Comparison of ENCODE assay signal across 1 cellular context in the genomic region with DNA sequence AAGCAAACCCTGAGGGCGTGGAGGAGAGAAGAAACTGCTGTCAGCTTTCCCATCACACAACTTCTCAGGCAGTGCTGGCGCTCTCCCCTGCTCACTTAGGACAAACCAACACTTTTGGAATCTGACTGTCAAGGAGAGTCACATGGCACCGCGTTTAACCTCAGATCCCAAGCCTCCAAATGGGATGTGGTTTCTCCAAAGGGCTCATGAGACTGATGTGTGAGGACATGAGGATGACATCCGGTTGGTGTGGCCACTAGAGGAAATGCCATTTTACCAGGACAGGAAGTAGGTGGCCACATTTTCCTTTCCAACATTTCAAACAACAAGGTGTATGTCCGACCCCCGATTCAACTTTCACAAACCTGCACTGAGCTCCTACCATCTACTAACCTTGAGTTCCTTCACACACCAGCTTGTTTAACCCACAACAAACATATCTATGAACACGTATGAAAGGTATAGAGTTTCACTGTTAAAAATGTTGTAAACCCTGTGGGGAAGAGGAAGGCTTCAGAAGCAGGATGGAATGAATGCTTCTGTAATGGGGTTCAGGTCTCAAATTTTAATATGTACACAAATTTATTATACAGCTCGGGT.
TF ChIP-seq lines count a peak whose summit lies in the region.

No MANE protein-coding gene starts in this region.

TF ChIP-seq in HCT116, 20 proteins besides CTCF, POLR2A, EP300 and RAD21 (continued from another document):
- TF ChIP-seq, protein P1, sequence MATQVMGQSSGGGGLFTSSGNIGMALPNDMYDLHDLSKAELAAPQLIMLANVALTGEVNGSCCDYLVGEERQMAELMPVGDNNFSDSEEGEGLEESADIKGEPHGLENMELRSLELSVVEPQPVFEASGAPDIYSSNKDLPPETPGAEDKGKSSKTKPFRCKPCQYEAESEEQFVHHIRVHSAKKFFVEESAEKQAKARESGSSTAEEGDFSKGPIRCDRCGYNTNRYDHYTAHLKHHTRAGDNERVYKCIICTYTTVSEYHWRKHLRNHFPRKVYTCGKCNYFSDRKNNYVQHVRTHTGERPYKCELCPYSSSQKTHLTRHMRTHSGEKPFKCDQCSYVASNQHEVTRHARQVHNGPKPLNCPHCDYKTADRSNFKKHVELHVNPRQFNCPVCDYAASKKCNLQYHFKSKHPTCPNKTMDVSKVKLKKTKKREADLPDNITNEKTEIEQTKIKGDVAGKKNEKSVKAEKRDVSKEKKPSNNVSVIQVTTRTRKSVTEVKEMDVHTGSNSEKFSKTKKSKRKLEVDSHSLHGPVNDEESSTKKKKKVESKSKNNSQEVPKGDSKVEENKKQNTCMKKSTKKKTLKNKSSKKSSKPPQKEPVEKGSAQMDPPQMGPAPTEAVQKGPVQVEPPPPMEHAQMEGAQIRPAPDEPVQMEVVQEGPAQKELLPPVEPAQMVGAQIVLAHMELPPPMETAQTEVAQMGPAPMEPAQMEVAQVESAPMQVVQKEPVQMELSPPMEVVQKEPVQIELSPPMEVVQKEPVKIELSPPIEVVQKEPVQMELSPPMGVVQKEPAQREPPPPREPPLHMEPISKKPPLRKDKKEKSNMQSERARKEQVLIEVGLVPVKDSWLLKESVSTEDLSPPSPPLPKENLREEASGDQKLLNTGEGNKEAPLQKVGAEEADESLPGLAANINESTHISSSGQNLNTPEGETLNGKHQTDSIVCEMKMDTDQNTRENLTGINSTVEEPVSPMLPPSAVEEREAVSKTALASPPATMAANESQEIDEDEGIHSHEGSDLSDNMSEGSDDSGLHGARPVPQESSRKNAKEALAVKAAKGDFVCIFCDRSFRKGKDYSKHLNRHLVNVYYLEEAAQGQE (IDR thresholded peaks at IDR 0.05; ENCODE audit: low read depth): no peak
- no peak for TF ChIP-seq CBX3 (IDR thresholded peaks at IDR 0.05; ENCODE audit: low read depth)
- TF ChIP-seq, protein P2, sequence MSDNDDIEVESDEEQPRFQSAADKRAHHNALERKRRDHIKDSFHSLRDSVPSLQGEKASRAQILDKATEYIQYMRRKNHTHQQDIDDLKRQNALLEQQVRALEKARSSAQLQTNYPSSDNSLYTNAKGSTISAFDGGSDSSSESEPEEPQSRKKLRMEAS (IDR thresholded peaks at IDR 0.05): no peak
- TF ChIP-seq, protein P3, sequence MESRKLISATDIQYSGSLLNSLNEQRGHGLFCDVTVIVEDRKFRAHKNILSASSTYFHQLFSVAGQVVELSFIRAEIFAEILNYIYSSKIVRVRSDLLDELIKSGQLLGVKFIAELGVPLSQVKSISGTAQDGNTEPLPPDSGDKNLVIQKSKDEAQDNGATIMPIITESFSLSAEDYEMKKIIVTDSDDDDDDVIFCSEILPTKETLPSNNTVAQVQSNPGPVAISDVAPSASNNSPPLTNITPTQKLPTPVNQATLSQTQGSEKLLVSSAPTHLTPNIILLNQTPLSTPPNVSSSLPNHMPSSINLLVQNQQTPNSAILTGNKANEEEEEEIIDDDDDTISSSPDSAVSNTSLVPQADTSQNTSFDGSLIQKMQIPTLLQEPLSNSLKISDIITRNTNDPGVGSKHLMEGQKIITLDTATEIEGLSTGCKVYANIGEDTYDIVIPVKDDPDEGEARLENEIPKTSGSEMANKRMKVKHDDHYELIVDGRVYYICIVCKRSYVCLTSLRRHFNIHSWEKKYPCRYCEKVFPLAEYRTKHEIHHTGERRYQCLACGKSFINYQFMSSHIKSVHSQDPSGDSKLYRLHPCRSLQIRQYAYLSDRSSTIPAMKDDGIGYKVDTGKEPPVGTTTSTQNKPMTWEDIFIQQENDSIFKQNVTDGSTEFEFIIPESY (IDR thresholded peaks at IDR 0.05; ENCODE audit: extremely low read depth, insufficient replicate concordance, low read length): no peak
- no peak for TF ChIP-seq EZH2phosphoT487 (IDR thresholded peaks at IDR 0.05; ENCODE audit: borderline replicate concordance)
- no peak for TF ChIP-seq ELF1 (IDR thresholded peaks at IDR 0.05; ENCODE audit: borderline replicate concordance, low read depth)
TF ChIP-seq in HCT116: peak in this region for 0.
